In the genomic region with DNA sequence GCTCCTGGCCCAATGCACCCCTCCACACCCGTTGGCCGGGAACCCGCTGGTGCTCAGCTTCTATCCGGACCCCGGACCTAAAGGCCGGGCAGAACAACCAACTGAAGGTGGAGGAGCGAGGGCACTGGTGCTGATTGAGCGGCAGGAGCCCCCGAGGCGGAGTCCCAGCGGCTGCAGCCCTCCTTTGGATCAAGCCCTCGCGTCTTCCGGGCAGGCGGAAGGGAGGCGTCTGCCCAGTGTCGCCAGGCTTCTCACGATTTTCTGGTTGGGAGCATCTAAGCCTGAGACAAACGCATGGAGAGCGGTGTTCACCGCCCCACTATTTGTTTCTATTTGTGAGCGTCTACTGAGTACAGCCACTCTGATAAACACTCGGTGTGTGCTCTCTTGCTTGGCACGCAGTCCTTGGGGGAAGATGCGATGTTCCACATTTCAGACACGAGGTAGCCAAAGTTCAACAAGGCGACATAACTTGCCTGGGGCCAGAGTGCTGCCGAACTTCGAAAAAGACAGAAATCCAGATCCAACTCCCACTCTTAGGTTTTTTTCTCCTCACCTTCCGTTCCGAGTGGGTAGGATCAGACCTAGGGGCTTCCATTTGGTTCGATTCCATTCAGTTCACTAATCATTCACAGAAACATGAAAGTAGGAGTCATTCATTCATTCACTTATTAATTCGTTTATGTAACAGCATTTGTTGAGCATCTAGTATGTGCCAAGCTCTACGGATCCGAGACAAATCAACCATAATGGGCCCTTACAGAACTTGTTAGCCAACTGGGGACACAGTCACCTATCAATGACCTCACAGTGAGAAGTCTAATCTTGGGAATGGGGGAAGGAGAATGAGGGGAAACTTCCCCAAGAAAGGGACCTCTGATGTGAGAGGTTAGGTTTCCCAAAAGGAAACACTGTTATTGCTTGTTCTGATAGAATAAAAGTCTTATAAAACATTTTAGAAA, we compare ENCODE assay signal across 14 cellular contexts. TPM values are rescaled to one million over a fixed set of nuclear protein-coding genes. Genes with fewer than 3 reads are reported as not detected.
A peak's percentile ranks its signal among the peaks of the same experiment; 100 is the strongest.
DNase-seq lines count a peak whose midpoint lies in the region; ATAC-seq and TF ChIP-seq lines count a peak whose summit lies in the region.
"Had no signal": no experiment of that assay in that cellular context is flagged by ENCODE, and none has a peak within 500 bp of the region (broad histone marks: within the 10 kb centered on the region; RNA-seq: fewer than 3 reads in every experiment).

No MANE protein-coding gene starts in this region.

- H3K4me1 ChIP-seq in BE2C (peaks cover 3% of the 10 kb centered on the region; the same call in 1 of the 2 replicates), mammary epithelial cell (ENCODE audit: insufficient read depth, low read length) (peaks cover 8% of the 10 kb centered on the region)

- H3K36me3 ChIP-seq in BE2C (no peaks in the 10 kb centered on the region), neural cell (ENCODE audit: insufficient read depth, low read length) (no peaks in the 10 kb centered on the region), mammary epithelial cell (ENCODE audit: insufficient read depth, low read length) (no peaks in the 10 kb centered on the region)

- no peaks in the 10 kb centered on the region for H3F3A ChIP-seq in neural cell (ENCODE audit: insufficient read depth, low read length, poor library complexity, severe bottlenecking)

- peaks cover 0 to 15% (median 3%) of the 10 kb centered on the region in 5 experiments for H3K9me3 Mint-ChIP-seq in brain
- H3K9me3 Mint-ChIP-seq: CD4-positive, alpha-beta T cell had no signal

- H3K79me2 ChIP-seq in neural cell (replicated peaks; ENCODE audit: insufficient read depth, low read length) (no peaks in the 10 kb centered on the region), mammary epithelial cell (ENCODE audit: insufficient read depth, low read length) (no peaks in the 10 kb centered on the region)

- H3K27me3 ChIP-seq in BE2C (peaks cover 85% of the 10 kb centered on the region), neural cell (ENCODE audit: insufficient read depth, low read depth, low read length) (peaks cover 98% of the 10 kb centered on the region), mammary epithelial cell (ENCODE audit: insufficient read depth, low read length) (peaks cover 66% of the 10 kb centered on the region)

- DNase-seq in BE2C: no peak
- peak; percentile 35 for DNase-seq in DMS53 treated with DMSO at 0.1 percent for 48 hours (lab: John Stamatoyannopoulos, UW; ENCODE audit: unreplicated experiment)
- DNase-seq in middle frontal gyrus (ENCODE audit: extremely low spot score, low spot score): no peak
- no peak for DNase-seq in mammary epithelial cell
- DNase-seq: activated CD4-positive, alpha-beta T cell treated with anti-CD3 and anti-CD28 coated beads, Interleukin-2, amount 50 U/mL, for 1 hour; CD4-positive, alpha-beta T cell; SW 1271 had no signal

- H3K4me2 ChIP-seq in neural cell (ENCODE audit: low read length): no peak overlapping the region
- no peak overlapping the region for H3K4me2 ChIP-seq in mammary epithelial cell (ENCODE audit: insufficient read depth, low read depth, low read length)

- peak overlapping the region in 1 of 5 experiments; percentile 6 for H3K27ac Mint-ChIP-seq in brain
- H3K27ac Mint-ChIP-seq: CD4-positive, alpha-beta T cell had no signal

- H3K9me2 ChIP-seq in neural cell (ENCODE audit: insufficient read depth, low read length): no peaks in the 10 kb centered on the region

- BruUV-seq in mammary epithelial cell (replicated peaks; lab: Mats Ljungman, UMichigan): no TSS peak

- TF ChIP-seq RAD21 in neural cell (conservative IDR thresholded peaks at IDR 0.05): no peak

- H3K4me1 Mint-ChIP-seq in brain: peaks cover 37% of the 10 kb centered on the region

- H3K4me3 Mint-ChIP-seq in brain: peak overlapping the region; percentile 69 to 98 (median 81)

- H3K27ac ChIP-seq in neural cell (ENCODE audit: low read length) (no peak overlapping the region), mammary epithelial cell (ENCODE audit: insufficient read depth, low read depth, low read length) (no peak overlapping the region)

- TF ChIP-seq CTCF in BE2C (IDR thresholded peaks at IDR 0.05; ENCODE audit: low read depth, low read length): no peak
- no peak for TF ChIP-seq CTCF in brain (conservative IDR thresholded peaks at IDR 0.05)
- TF ChIP-seq CTCF in neural cell (IDR thresholded peaks at IDR 0.05; ENCODE audit: poor library complexity, severe bottlenecking): no peak
- TF ChIP-seq CTCF in mammary epithelial cell (conservative IDR thresholded peaks at IDR 0.05 in 1 of 2, IDR thresholded peaks at IDR 0.05 in 1 of 2; ENCODE audit: extremely low read depth in 1 of 2, insufficient read depth in 1 of 2, low read depth in 1 of 2, low read length in 2 of 2): no peak

- H4K20me1 ChIP-seq in neural cell (ENCODE audit: insufficient read depth): no peaks in the 10 kb centered on the region
- no peaks in the 10 kb centered on the region for H4K20me1 ChIP-seq in mammary epithelial cell (ENCODE audit: insufficient read depth, low read length)

- CTCF ChIA-PET in mammary epithelial cell (lab: Charles Lee; ENCODE audit: low non-redundant PET): no interaction called here

- H2AFZ ChIP-seq in neural cell (ENCODE audit: low read depth, low read length) (no peak overlapping the region), mammary epithelial cell (ENCODE audit: low read depth, low read length) (no peak overlapping the region)

- 23% methylated on average over 20 of the region's 35 CpGs for WGBS in mammary epithelial cell (ENCODE audit: low coverage, missing lambda C conversion rate)

- in situ Hi-C loops in mammary epithelial cell (cut with MboI; ENCODE audit: low sequenced_read_pairs in 2 of 2): no loop called here

- dilution Hi-C loops in mammary epithelial cell (cut with HindIII; ENCODE audit: low sequenced_read_pairs): no loop called here

- intact Hi-C loops in mammary epithelial cell (cut with micrococcal nuclease): no loop called here

- TF ChIP-seq EP300 in neural cell (conservative IDR thresholded peaks at IDR 0.05; ENCODE audit: poor library complexity, severe bottlenecking): no peak

- H3K36me3 Mint-ChIP-seq in brain: no peaks in the 10 kb centered on the region

- H3K9me3 ChIP-seq in BE2C (no peaks in the 10 kb centered on the region), neural cell (ENCODE audit: low read length) (peaks cover 4% of the 10 kb centered on the region), mammary epithelial cell (replicated peaks; ENCODE audit: insufficient read depth, low read length) (no peaks in the 10 kb centered on the region)

- peaks cover 100% of the 10 kb centered on the region for H3K27me3 Mint-ChIP-seq in brain

- H3K9ac ChIP-seq in neural cell (ENCODE audit: low read length) (no peak overlapping the region), mammary epithelial cell (ENCODE audit: insufficient read depth, low read length) (no peak overlapping the region)

- ATAC-seq in GM19452 (IDR thresholded peaks at IDR 0.05; ENCODE audit: unreplicated experiment): no peak
- no peak for ATAC-seq in HG03457 (IDR thresholded peaks at IDR 0.05; ENCODE audit: unreplicated experiment)

- H3K4me3 ChIP-seq in BE2C (ENCODE audit: low read depth, low read length) (peak overlapping the region; percentile 11), neural cell (ENCODE audit: low read length) (no peak overlapping the region), mammary epithelial cell (replicated peaks in 1 of 3; ENCODE audit: insufficient read depth in 1 of 3, low read depth in 2 of 3, low read length in 3 of 3) (no peak overlapping the region)

TF ChIP-seq in neural cell, 6 proteins besides CTCF, POLR2A, EP300 and RAD21:
- TF ChIP-seq POLR2AphosphoS5 (IDR thresholded peaks at IDR 0.05) (no peak), EZH2 (IDR thresholded peaks at IDR 0.05; ENCODE audit: borderline replicate concordance, insufficient read depth, low read length, poor library complexity, severe bottlenecking) (peak; percentile 24)
TF ChIP-seq in neural cell: peak in this region for 1.

RNA-seq across cellular contexts. Expression of gene DMRTA2, which starts 4.9 kb away (rescaled TPM):
- not detected for polyA plus RNA-seq in BE2C (2012; ENCODE audit: insufficient read depth, insufficient read length, low read depth)
- polyA plus RNA-seq in brain (ENCODE audit: insufficient read depth, low read depth, low replicate concordance): 19.7 TPM
- polyA plus RNA-seq in neural cell: 0.22 and 0.36 TPM in 2 replicates
- 0.35 TPM in 1 of 2 replicates, not detected in the other for polyA minus RNA-seq in neural cell
- total RNA-seq in mammary epithelial cell: under 1 TPM in 1 of 2 donors, not detected in 1; under 0.01 TPM
- not detected for polyA plus RNA-seq in mammary epithelial cell
- polyA minus RNA-seq in mammary epithelial cell: not detected
- total RNA-seq: CD4-positive, alpha-beta T cell; HT-29; OCI-LY7; subcutaneous adipose tissue had no signal

Comparison
In these comparisons a context has a peak if more than half of its experiments do, and no peak if none do; other contexts are left out.
1. RNA of gene DMRTA2, which starts 4.9 kb away (polyA plus RNA-seq): 19.7 TPM in brain (single experiment); 0.22 to 0.36 TPM in neural cell and not detected in mammary epithelial cell (single experiment); every median in the first group is over 10 times any median in the second.